1 cellular context compared by ENCODE assay signal in the genomic region with DNA sequence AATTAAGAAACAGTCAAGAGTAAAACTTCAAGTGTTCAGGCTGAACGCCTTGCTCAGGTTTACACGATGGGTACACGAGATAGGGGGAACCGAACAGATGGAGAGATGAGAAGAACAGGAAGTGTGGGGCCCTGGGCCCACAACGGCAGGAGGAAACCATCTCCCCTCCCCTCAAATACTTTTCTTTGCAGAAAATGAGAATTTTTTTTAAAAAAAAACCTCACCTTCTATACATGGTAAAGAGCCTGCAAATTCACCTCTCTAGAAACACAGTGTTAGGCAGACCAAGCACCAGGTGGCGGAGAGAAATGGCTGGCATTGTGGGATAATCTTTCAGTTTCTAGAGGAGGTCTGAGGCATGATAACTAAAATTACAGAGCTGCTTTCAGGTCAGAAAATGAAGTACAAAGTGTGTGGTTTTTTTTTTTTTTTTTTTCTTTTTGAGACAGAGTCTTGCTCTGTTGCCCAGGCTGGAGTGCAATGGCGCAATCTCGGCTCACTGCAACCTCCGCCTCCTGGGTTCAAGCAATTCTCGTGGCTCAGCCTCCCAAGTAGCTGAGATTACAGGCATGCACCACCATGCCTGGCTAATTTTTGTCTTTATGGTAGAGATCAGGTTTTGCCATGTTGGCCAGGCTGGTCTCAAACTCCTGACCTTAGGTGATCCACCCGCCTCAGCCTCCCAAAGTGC.
TF ChIP-seq lines count a peak whose summit lies in the region.

No MANE protein-coding gene starts in this region.

TF ChIP-seq in HEK293, 187 proteins besides CTCF, POLR2A, EP300 and RAD21:
- 0 out of 2 replicates have a peak, but pooled peaks have one; percentile 21 for TF ChIP-seq ZNF121 (tag by site-specific recombination; IDR thresholded peaks at IDR 0.05)
